ENCODE assay signal across 22 cellular contexts in the genomic region with DNA sequence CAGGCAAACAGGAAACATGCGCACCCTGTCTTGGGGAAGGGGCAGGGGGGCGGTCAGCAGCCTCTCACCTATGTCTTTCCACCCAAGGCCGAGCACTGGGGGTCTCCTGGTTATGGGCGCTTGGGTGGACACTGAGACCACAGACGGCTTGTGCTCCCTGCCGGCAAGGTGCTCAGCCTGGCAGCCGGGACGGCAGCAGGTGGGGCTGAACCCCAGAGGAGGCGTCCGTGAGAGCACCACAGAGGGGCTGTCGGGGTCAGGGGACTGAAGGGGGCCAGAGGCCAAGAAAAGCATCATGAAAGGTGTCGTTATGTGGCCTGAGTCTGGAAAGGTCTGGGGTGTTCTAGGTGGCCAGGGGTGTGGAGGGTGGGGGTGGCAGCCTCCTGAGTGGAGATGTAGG. TPM values are rescaled to one million over a fixed set of nuclear protein-coding genes. Genes with fewer than 3 reads are reported as not detected.
DNase-seq lines count a peak whose midpoint lies in the region; ATAC-seq and TF ChIP-seq lines count a peak whose summit lies in the region.
"Had no signal": no experiment of that assay in that cellular context is flagged by ENCODE, and none has a peak within 500 bp of the region (broad histone marks: within the 10 kb centered on the region; RNA-seq: fewer than 3 reads in every experiment).

No MANE protein-coding gene starts in this region.

- H3K27me3 ChIP-seq in heart left ventricle (peaks cover 0 to 35% (median 3%) of the 10 kb centered on the region in 9 donors), psoas muscle (ENCODE audit: insufficient read depth in 3 of 3, low read length in 2 of 3) (no peaks in the 10 kb centered on the region), thoracic aorta (replicated peaks; ENCODE audit: insufficient read depth) (no peaks in the 10 kb centered on the region)
- H3K27me3 ChIP-seq: SJSA1 had no signal

- no peaks in the 10 kb centered on the region for H3K9me3 ChIP-seq in heart left ventricle
- H3K9me3 ChIP-seq in psoas muscle: no peaks in the 10 kb centered on the region
- no peaks in the 10 kb centered on the region for H3K9me3 ChIP-seq in thoracic aorta
- H3K9me3 ChIP-seq: SJSA1 had no signal

- H3K4me1 ChIP-seq in heart left ventricle: peaks cover 0 to 83% (median 50%) of the 10 kb centered on the region in 12 donors
- H3K4me1 ChIP-seq in psoas muscle: peaks cover 54% of the 10 kb centered on the region
- H3K4me1 ChIP-seq in thoracic aorta (ENCODE audit: control insufficient read depth in 1 of 2, low read depth in 2 of 2): peaks cover 7 to 35% of the 10 kb centered on the region in 2 donors

- TF ChIP-seq CTCF in heart left ventricle (IDR thresholded peaks at IDR 0.05) (no peak), coronary artery (IDR thresholded peaks at IDR 0.05) (no peak), psoas muscle (IDR thresholded peaks at IDR 0.05) (no peak), thoracic aorta (IDR thresholded peaks at IDR 0.05) (no peak)

- H3K4me3 ChIP-seq in heart left ventricle (no peak overlapping the region), coronary artery (no peak overlapping the region), psoas muscle (no peak overlapping the region), thoracic aorta (no peak overlapping the region)
- H3K4me3 ChIP-seq: SJSA1 had no signal

- DNase-seq in heart left ventricle: no peak
- DNase-seq in cardiac septum (ENCODE audit: low spot score): no peak
- no peak for DNase-seq in coronary artery (ENCODE audit: low spot score)
- DNase-seq in psoas muscle: no peak
- no peak for DNase-seq in thoracic aorta (ENCODE audit: low spot score)
- no peak for DNase-seq in NCI-H2107 (lab: John Stamatoyannopoulos, UW)
- no peak for DNase-seq in A172 (ENCODE audit: low spot score)
- DNase-seq: NCI-H1092 treated with DMSO at 0.1 percent for 48 hours; NCI-H1436 treated with DMSO at 0.1 percent for 48 hours; NCI-H1930; NCI-H345; NCI-H524; NCI-H774; NK-92 treated with Interleukin-12 subunit alpha and Interleukin-12 subunit beta, amount 100 ng/mL, for 24 hours had no signal

- 78 to 86% (median 81%) methylated on average over 11 to 12 of the region's 12 CpGs for WGBS in heart left ventricle, 4 donors
- 71 to 90% (median 72%) methylated on average over 12 of the region's 12 CpGs for WGBS in psoas muscle, 3 donors

- intact Hi-C loops in heart left ventricle (cut with DNase I): loop anchor here in 2 of 10 donors (2.0 kb wide), 1 partner anchor 20 kb away; the partner anchor contains the start of gene DOK7 (in 2 of the 2)
- intact Hi-C loops in cardiac septum (cut with DNase I): no loop called here
- intact Hi-C loops in psoas muscle (cut with DNase I): no loop called here

- TF ChIP-seq POLR2A in heart left ventricle (IDR thresholded peaks at IDR 0.05): no peak

- H3K27ac ChIP-seq in heart left ventricle: peak overlapping the region; percentile 23 to 100 (median 94)
- peak overlapping the region; percentile 90 to 92 for H3K27ac ChIP-seq in coronary artery
- H3K27ac ChIP-seq in psoas muscle: peak overlapping the region; percentile 99
- H3K27ac ChIP-seq in thoracic aorta: peak overlapping the region; percentile 96 to 99
- H3K27ac ChIP-seq: 22Rv1, KMS-11, SJSA1 had no signal

- H3K36me3 ChIP-seq in heart left ventricle: peaks cover 0 to 2% (median 0%) of the 10 kb centered on the region in 9 donors
- no peaks in the 10 kb centered on the region for H3K36me3 ChIP-seq in psoas muscle (ENCODE audit: insufficient read depth in 1 of 2, low read depth in 1 of 2)
- H3K36me3 ChIP-seq in thoracic aorta: no peaks in the 10 kb centered on the region
- H3K36me3 ChIP-seq: SJSA1 had no signal

- ATAC-seq in heart left ventricle: no peak
- ATAC-seq in psoas muscle: no peak
- ATAC-seq in thoracic aorta (ENCODE audit: insufficient number of reproducible peaks, low FRiP score, low read depth): no peak
- ATAC-seq in GM21737 (IDR thresholded peaks at IDR 0.05; ENCODE audit: unreplicated experiment): no peak
- ATAC-seq: Panc1 had no signal

RNA-seq across cellular contexts. Expression of gene DOK7, which starts 19.6 kb away (rescaled TPM):
- total RNA-seq in heart left ventricle (10 to 100 TPM; 27.7 to 75.1 (median 39.7) TPM), cardiac septum (62.7 TPM), psoas muscle (10 to 100 TPM in 3 of 4 donors, 1 to 10 TPM in 1; 3.4 to 48.6 (median 34.5) TPM), thoracic aorta (10 to 100 TPM in 1 of 2 donors, 1 to 10 TPM in 1; 8.8 to 36.7 TPM)
- polyA plus RNA-seq in heart left ventricle (10 to 100 TPM; 59.1 to 89.5 TPM), psoas muscle (10 to 100 TPM; 11.7 to 26.3 (median 17.3) TPM)
- total RNA-seq in A172 (2014; rRNA removed; shearing (Covaris generic)): 17.9 and 21.4 TPM in 2 replicates
- total RNA-seq: HT1080 had no signal
- polyA plus RNA-seq: CD14-positive monocyte had no signal

RNA-seq across cellular contexts. Expression of gene HGFAC, which starts 40.9 kb away (rescaled TPM):
- under 1 TPM in 5 of 9 donors, not detected in 4; 0.19 to 0.65 (median 0.47) TPM for total RNA-seq in heart left ventricle
- under 1 TPM; 0.11 to 0.73 TPM for polyA plus RNA-seq in heart left ventricle
- 0.38 TPM for total RNA-seq in cardiac septum
- 1 to 10 TPM in 1 of 4 donors, under 1 TPM in 2, not detected in 1; 0.32 to 1.2 (median 0.46) TPM for total RNA-seq in psoas muscle
- polyA plus RNA-seq in psoas muscle: under 1 TPM; 0.09 to 0.63 (median 0.26) TPM
- total RNA-seq in thoracic aorta: under 1 TPM in 1 of 2 donors, not detected in 1; 0.95 TPM
- total RNA-seq in A172 (2014; rRNA removed; shearing (Covaris generic)): 0.36 TPM in 1 of 2 replicates, not detected in the other
- total RNA-seq: Daoy, HT1080 had no signal
- polyA plus RNA-seq: CD14-positive monocyte had no signal

RNA-seq across cellular contexts. Expression of gene LRPAP1, which starts 49.5 kb away (rescaled TPM):
- total RNA-seq in heart left ventricle (100 to 1,000 TPM; 221 to 389 (median 283) TPM), cardiac septum (275 TPM), psoas muscle (100 to 1,000 TPM in 2 of 4 donors, 10 to 100 TPM in 2; 73.7 to 123 (median 91.4) TPM), thoracic aorta (100 to 1,000 TPM; 155 to 263 TPM)
- polyA plus RNA-seq in heart left ventricle (100 to 1,000 TPM; 105 to 322 TPM), psoas muscle (100 to 1,000 TPM; 103 to 122 (median 111) TPM)
- 116 and 171 TPM in 2 replicates for total RNA-seq in A172 (2014; rRNA removed; shearing (Covaris generic))
